Comparison of ENCODE assay signal across 25 cellular contexts in genomic region chr19:16988661-16989060, GRCh38. TPM values are rescaled to one million over a fixed set of nuclear protein-coding genes. Genes with fewer than 3 reads are reported as not detected.
DNase-seq lines count a peak whose midpoint lies in the region; TF ChIP-seq lines count a peak whose summit lies in the region.
"Had no signal": no experiment of that assay in that cellular context is flagged by ENCODE, and none has a peak within 500 bp of the region (broad histone marks: within the 10 kb centered on the region; RNA-seq: fewer than 3 reads in every experiment).

No MANE protein-coding gene starts in this region.

- peaks cover 7% of the 10 kb centered on the region for H3K36me3 Mint-ChIP-seq in activated naive CD4-positive, alpha-beta T cell treated with anti-CD3 and anti-CD28 coated beads for 36 hours (ENCODE audit: low read depth)

- POLR2A ChIA-PET in HEK293 (lab: Yijun Ruan, JAX) = no interaction called here

- CTCF ChIA-PET in HEK293 (lab: Yijun Ruan, JAX) = interaction anchor here (0.6 kb wide), 1 partner anchor 11 kb away, joined by 3 read pairs; no protein-coding TSS in a partner anchor
- CTCF ChIA-PET in activated naive CD4-positive, alpha-beta T cell treated with anti-CD3 and anti-CD28 coated beads for 36 hours (lab: Charles Lee) = interaction anchor here (0.7 kb wide), 1 partner anchor 294 kb away, joined by 3 read pairs; no protein-coding TSS in a partner anchor

- intact Hi-C loops in posterior vena cava (cut with DNase I) = no loop called here
- intact Hi-C loops in activated naive CD4-positive, alpha-beta T cell treated with anti-CD3 and anti-CD28 coated beads for 36 hours (cut with micrococcal nuclease) = no loop called here

- no peak overlapping the region for H3K27ac ChIP-seq in HEK293 (ENCODE audit: extremely low read depth, low read depth, low read length)
- peak overlapping the region; percentile 84; the same call in 1 of the 2 replicates for H3K27ac ChIP-seq in VCaP
- H3K27ac ChIP-seq: BLaER1 had no signal

- H3K27ac Mint-ChIP-seq in activated naive CD4-positive, alpha-beta T cell treated with anti-CD3 and anti-CD28 coated beads for 36 hours = no peak overlapping the region
- H3K27ac Mint-ChIP-seq: CD4-positive, CD25-positive, alpha-beta regulatory T cell had no signal

- H3K4me3 Mint-ChIP-seq in activated naive CD4-positive, alpha-beta T cell treated with anti-CD3 and anti-CD28 coated beads for 36 hours = no peak overlapping the region
- H3K4me3 Mint-ChIP-seq: CD14-positive monocyte; CD4-positive, alpha-beta memory T cell; CD8-positive, alpha-beta memory T cell had no signal

- no peaks in the 10 kb centered on the region for H3K9me3 ChIP-seq in HEK293 (ENCODE audit: control insufficient read depth, insufficient read depth, low read depth, low read length)
- H3K9me3 ChIP-seq: BE2C had no signal

- TF ChIP-seq CTCF in HEK293 (tag by site-specific recombination; IDR thresholded peaks at IDR 0.05) (no peak), VCaP (conservative IDR thresholded peaks at IDR 0.05) (no peak)

- no peaks in the 10 kb centered on the region for H3K4me1 ChIP-seq in HEK293 (ENCODE audit: control insufficient read depth, insufficient read depth, low read length)
- H3K4me1 ChIP-seq: BE2C, BLaER1 had no signal

- DNase-seq in posterior vena cava (ENCODE audit: low spot score) (peak; percentile 2), T-helper 9 cell (no peak)
- DNase-seq in activated CD4-positive, alpha-beta T cell treated with anti-CD3 and anti-CD28 coated beads, Interleukin-2, amount 50 U/mL, for 1 hour = no peak
- DNase-seq in activated naive CD4-positive, alpha-beta T cell treated with anti-CD3 and anti-CD28 coated beads for 36 hours = no peak
- DNase-seq: 8988T; ACHN; BE2C; C1 segment of cervical spinal cord; CD4-positive, alpha-beta memory T cell; CD4-positive, CD25-positive, alpha-beta regulatory T cell; CD8-positive, alpha-beta memory T cell; COR-L47; DMS 273 treated with DMSO at 0.1 percent for 48 hours; DMS153; DMS53; DMS79; DND-41; EL; GDM1 had no signal

- H3K4me1 Mint-ChIP-seq in activated naive CD4-positive, alpha-beta T cell treated with anti-CD3 and anti-CD28 coated beads for 36 hours (ENCODE audit: low read depth) = no peaks in the 10 kb centered on the region
- H3K4me1 Mint-ChIP-seq: CD14-positive monocyte; CD4-positive, CD25-positive, alpha-beta regulatory T cell; CD8-positive, alpha-beta memory T cell had no signal

- H3K4me3 ChIP-seq in HEK293 (ENCODE audit: low read depth, low read length) = no peak overlapping the region
- H3K4me3 ChIP-seq: BLaER1, GM12878 had no signal

- H3K36me3 ChIP-seq in HEK293 (ENCODE audit: control insufficient read depth in 2 of 2, insufficient read depth in 1 of 2, low read length in 2 of 2) = no peaks in the 10 kb centered on the region
- H3K36me3 ChIP-seq: BE2C had no signal

- peaks cover 11% of the 10 kb centered on the region for H3K9me3 Mint-ChIP-seq in activated naive CD4-positive, alpha-beta T cell treated with anti-CD3 and anti-CD28 coated beads for 36 hours

- H3K27me3 Mint-ChIP-seq in activated naive CD4-positive, alpha-beta T cell treated with anti-CD3 and anti-CD28 coated beads for 36 hours (ENCODE audit: low read depth) = no peaks in the 10 kb centered on the region
- H3K27me3 Mint-ChIP-seq: CD4-positive, alpha-beta memory T cell; CD4-positive, CD25-positive, alpha-beta regulatory T cell had no signal

TF ChIP-seq in HEK293, 187 proteins besides CTCF, POLR2A, EP300 and RAD21:
- TF ChIP-seq ZNF610 (tag by site-specific recombination; IDR thresholded peaks at IDR 0.05; ENCODE audit: borderline replicate concordance) = peak; percentile 90; the same call in 1 of the 2 replicates
- TF ChIP-seq ZNF404 (tag by site-specific recombination; IDR thresholded peaks at IDR 0.05) = no peak
- TF ChIP-seq ZFP69B (tag by site-specific recombination; IDR thresholded peaks at IDR 0.05) = no peak

RNA-seq across cellular contexts. Expression of gene CPAMD8, which starts 37.9 kb away (rescaled TPM):
- total RNA-seq in posterior vena cava = 1 to 10 TPM; 6.2 to 6.3 TPM
- total RNA-seq in activated naive CD4-positive, alpha-beta T cell treated with anti-CD3 and anti-CD28 coated beads for 36 hours = under 1 TPM; 0.41 to 0.44 TPM
- total RNA-seq: Daoy had no signal

Comparison
In these comparisons a context has a peak if more than half of its experiments do, and no peak if none do; other contexts are left out.
1. RNA of gene CPAMD8, which starts 37.9 kb away (total RNA-seq): 6.2 to 6.3 TPM in posterior vena cava; 0.41 to 0.44 TPM in activated naive CD4-positive, alpha-beta T cell treated with anti-CD3 and anti-CD28 coated beads for 36 hours; every median in the first group is over 4 times any median in the second.